Comparison of ENCODE assay signal across 31 cellular contexts in the genomic region with DNA sequence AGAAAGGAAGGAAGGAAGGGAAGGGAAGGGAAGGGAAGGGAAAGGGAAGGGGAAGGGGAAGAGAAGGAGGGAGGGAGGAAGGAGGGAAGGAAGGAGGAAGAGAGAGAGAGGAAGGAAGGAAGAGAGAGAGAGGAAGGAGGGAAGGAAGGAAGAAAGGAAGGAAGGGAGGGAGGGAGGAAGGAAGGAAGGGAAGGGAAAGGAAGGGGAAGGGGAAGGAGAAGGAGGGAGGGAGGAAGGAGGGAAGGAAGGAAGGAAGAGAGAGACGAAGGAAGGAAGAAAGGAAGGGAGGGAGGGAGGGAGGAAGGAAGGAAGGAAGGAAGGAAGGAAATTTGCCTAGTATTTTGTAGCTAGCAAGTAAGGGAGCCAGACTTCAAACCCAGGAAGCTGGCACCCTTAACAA.
A peak's percentile ranks its signal among the peaks of the same experiment; 100 is the strongest.
DNase-seq lines count a peak whose midpoint lies in the region; ATAC-seq, FAIRE-seq and TF ChIP-seq lines count a peak whose summit lies in the region.
"Had no signal": no experiment of that assay in that cellular context is flagged by ENCODE, and none has a peak within 500 bp of the region (broad histone marks: within the 10 kb centered on the region; RNA-seq: fewer than 3 reads in every experiment).

No MANE protein-coding gene starts in this region.

- H3K9me3 ChIP-seq in HepG2 (ENCODE audit: low read length) (no peaks in the 10 kb centered on the region), right lobe of liver (no peaks in the 10 kb centered on the region), K562 (replicated peaks; ENCODE audit: control insufficient read depth, insufficient read depth, low read depth, low read length) (peaks cover 3% of the 10 kb centered on the region; the same call in 1 of the 2 replicates)
- H3K9me3 ChIP-seq: A549; BE2C; BLaER1; BLaER1 treated with 17β-estradiol and CSF1 and Interleukin-3, amounts not matched to agents 10 nM and 100 nM; Caco-2 had no signal

- intact Hi-C loops in HepG2 (cut with micrococcal nuclease; ENCODE audit: unreplicated experiment) = no loop called here
- intact Hi-C loops in right lobe of liver (cut with DNase I) = no loop called here
- intact Hi-C loops in K562 (cut with micrococcal nuclease) = no loop called here

- H3K4me3 ChIP-seq in HepG2 (replicated peaks in 1 of 3; ENCODE audit: insufficient read depth in 1 of 3, low read depth in 2 of 3, low read length in 3 of 3) (no peak overlapping the region), right lobe of liver (no peak overlapping the region), K562 (no peak overlapping the region)
- H3K4me3 ChIP-seq: A549; BLaER1; BLaER1 treated with 17β-estradiol and CSF1 and Interleukin-3, amounts not matched to agents 10 nM and 100 nM had no signal

- CTCF ChIA-PET in HepG2 (lab: Yijun Ruan, JAX; ENCODE audit: low intra/inter-chr PET ratio, low total read pairs) (no interaction called here), K562 (lab: Yijun Ruan, JAX; ENCODE audit: low intra/inter-chr PET ratio) (no interaction called here)

- no peak for TF ChIP-seq EP300 in HepG2 (IDR thresholded peaks at IDR 0.05; ENCODE audit: low read depth in 2 of 2, low read length in 2 of 2)
- no peak for TF ChIP-seq EP300 in HepG2 (CRISPR knock-in tag; IDR thresholded peaks at IDR 0.05; ENCODE audit: borderline replicate concordance)
- no peak for TF ChIP-seq EP300 in K562 (IDR thresholded peaks at IDR 0.05; ENCODE audit: low read length)

- H3K9ac ChIP-seq in HepG2 (ENCODE audit: insufficient read depth, low read depth, low read length) (no peak overlapping the region), K562 (ENCODE audit: insufficient read depth in 1 of 2, low read depth in 2 of 2, low read length in 2 of 2) (no peak overlapping the region)
- H3K9ac ChIP-seq: BLaER1; BLaER1 treated with 17β-estradiol and CSF1 and Interleukin-3, amounts not matched to agents 10 nM and 100 nM had no signal

- DNase-seq in HepG2 (ENCODE audit: low spot score) (no peak), right lobe of liver (no peak), K562 (ENCODE audit: extremely low read depth in 1 of 4, low spot score in 3 of 4) (no peak), cortex of kidney (lab: John Stamatoyannopoulos, UW) (no peak)
- DNase-seq: 8988T; ACHN; AML-193; BE2C; C1 segment of cervical spinal cord; Caco-2; Calu3; CD4-positive, alpha-beta memory T cell; CD4-positive, alpha-beta T cell; CD4-positive, CD25-positive, alpha-beta regulatory T cell; CD8-positive, alpha-beta memory T cell; CD8-positive, alpha-beta T cell; COR-L47; DMS 273 treated with DMSO at 0.1 percent for 48 hours; DMS153; DMS53; DMS79; DMS79 treated with DMSO at 0.1 percent for 48 hours; DND-41; EL had no signal

- no peaks in the 10 kb centered on the region for H3K27me3 ChIP-seq in HepG2 (ENCODE audit: control insufficient read depth in 1 of 2, insufficient read depth in 2 of 2, low read length in 2 of 2)
- no peaks in the 10 kb centered on the region for H3K27me3 ChIP-seq in right lobe of liver
- no peaks in the 10 kb centered on the region for H3K27me3 ChIP-seq in K562 (ENCODE audit: control insufficient read depth in 2 of 2, insufficient read depth in 2 of 2, low read length in 2 of 2)
- H3K27me3 ChIP-seq: BE2C; BLaER1; BLaER1 treated with 17β-estradiol and CSF1 and Interleukin-3, amounts not matched to agents 10 nM and 100 nM had no signal

- TF ChIP-seq RAD21 in HepG2 (CRISPR knock-in tag; IDR thresholded peaks at IDR 0.05) (no peak), K562 (CRISPR knock-in tag; conservative IDR thresholded peaks at IDR 0.05 in 1 of 2, IDR thresholded peaks at IDR 0.05 in 1 of 2) (no peak)

- TF ChIP-seq CTCF in HepG2 (CRISPR knock-in tag; IDR thresholded peaks at IDR 0.05) (no peak), right lobe of liver (IDR thresholded peaks at IDR 0.05) (no peak), K562 (IDR thresholded peaks at IDR 0.05 in 2 of 3, conservative IDR thresholded peaks at IDR 0.05 in 1 of 3; ENCODE audit: insufficient read depth in 2 of 3, low read depth in 1 of 3, low read length in 3 of 3) (no peak)

- H3K4me1 ChIP-seq in HepG2 (ENCODE audit: insufficient read depth, low read length) (no peaks in the 10 kb centered on the region), right lobe of liver (no peaks in the 10 kb centered on the region), K562 (replicated peaks in 1 of 2; ENCODE audit: control insufficient read depth in 2 of 2, insufficient read depth in 2 of 2, low read length in 2 of 2) (no peaks in the 10 kb centered on the region)
- H3K4me1 ChIP-seq: A549; BE2C; BLaER1; BLaER1 treated with 17β-estradiol and CSF1 and Interleukin-3, amounts not matched to agents 10 nM and 100 nM; Caco-2 had no signal

- ATAC-seq in HepG2 = no peak
- ATAC-seq in right lobe of liver = no peak
- no peak for ATAC-seq in K562
- ATAC-seq: A549; CD8-positive, alpha-beta T cell had no signal

- H3K27ac ChIP-seq in HepG2 (ENCODE audit: extremely low read length, insufficient read depth, low read length) = no peak overlapping the region
- H3K27ac ChIP-seq in right lobe of liver = no peak overlapping the region
- H3K27ac ChIP-seq in K562 (ENCODE audit: extremely low read depth, low read depth, low read length) = no peak overlapping the region
- H3K27ac ChIP-seq: 22Rv1; A549; BLaER1; BLaER1 treated with 17β-estradiol and CSF1 and Interleukin-3, amounts not matched to agents 10 nM and 100 nM; C4-2B had no signal

- in situ Hi-C loops in HepG2 (cut with HindIII; ENCODE audit: extremely low pct_ligation_motif_present, low pct_unique_long_range_greater_than_20kb) (no loop called here), K562 (cut with MboI) (no loop called here)

- TF ChIP-seq POLR2A in HepG2 (IDR thresholded peaks at IDR 0.05; ENCODE audit: insufficient read depth in 1 of 2, low read depth in 2 of 2, low read length in 2 of 2) (no peak), right lobe of liver (IDR thresholded peaks at IDR 0.05) (no peak), K562 (conservative IDR thresholded peaks at IDR 0.05) (no peak)

- POLR2A ChIA-PET in HepG2 (lab: Yijun Ruan, JAX) = no interaction called here
- POLR2A ChIA-PET in K562 (lab: Yijun Ruan, JAX) = no interaction called here

- BruUV-seq in HepG2 (replicated peaks; lab: Mats Ljungman, UMichigan) (no TSS peak), K562 (replicated peaks; lab: Mats Ljungman, UMichigan) (no TSS peak)

- H3K9me1 ChIP-seq in K562 (ENCODE audit: control insufficient read depth, insufficient read depth, low read length) = no peaks in the 10 kb centered on the region

- 3% methylated on average over 1 of the region's 1 CpG for WGBS in HepG2 (ENCODE audit: low lambda C conversion rate)
- WGBS in right lobe of liver (ENCODE audit: insufficient coverage, low coverage, low lambda C conversion rate, missing lambda C conversion rate) = 25% methylated on average over 1 of the region's 1 CpG
- no CpG with 5 or more reads among the region's 1 CpG for WGBS in K562 (ENCODE audit: insufficient coverage, low coverage, missing lambda C conversion rate)

- no peaks in the 10 kb centered on the region for H4K20me1 ChIP-seq in HepG2 (ENCODE audit: insufficient read depth, low read length)
- no peaks in the 10 kb centered on the region for H4K20me1 ChIP-seq in K562 (replicated peaks; ENCODE audit: control insufficient read depth, insufficient read depth, low read length)
- H4K20me1 ChIP-seq: BLaER1; BLaER1 treated with 17β-estradiol and CSF1 and Interleukin-3, amounts not matched to agents 10 nM and 100 nM had no signal

- H2AFZ ChIP-seq in HepG2 (ENCODE audit: low read length) = no peak overlapping the region
- H2AFZ ChIP-seq in K562 (ENCODE audit: low read depth, low read length) = no peak overlapping the region

- H3K79me2 ChIP-seq in HepG2 (ENCODE audit: insufficient read depth, low read length) (no peaks in the 10 kb centered on the region), K562 (ENCODE audit: control insufficient read depth, insufficient read depth, low read length) (no peaks in the 10 kb centered on the region)

- FAIRE-seq in HepG2 (lab: Jason Lieb, UNC) (no peak), K562 (lab: Jason Lieb, UNC) (no peak)
- FAIRE-seq: A204.1, A549, D721Med had no signal

- H3K4me2 ChIP-seq in HepG2 (ENCODE audit: low read depth, low read length) (no peak overlapping the region), K562 (ENCODE audit: insufficient read depth, low read length) (no peak overlapping the region)
- H3K4me2 ChIP-seq: A549; BLaER1; BLaER1 treated with 17β-estradiol and CSF1 and Interleukin-3, amounts not matched to agents 10 nM and 100 nM had no signal

- H3K36me3 ChIP-seq in HepG2 (replicated peaks in 1 of 2; ENCODE audit: control insufficient read depth in 1 of 2, insufficient read depth in 2 of 2, low read length in 2 of 2) (no peaks in the 10 kb centered on the region), right lobe of liver (no peaks in the 10 kb centered on the region), K562 (ENCODE audit: control insufficient read depth, insufficient read depth, low read length) (no peaks in the 10 kb centered on the region)
- H3K36me3 ChIP-seq: BE2C; BLaER1; BLaER1 treated with 17β-estradiol and CSF1 and Interleukin-3, amounts not matched to agents 10 nM and 100 nM had no signal

TF ChIP-seq in HepG2, 621 proteins besides CTCF, POLR2A, EP300 and RAD21 (continues in another document):
- TF ChIP-seq KDM5A (IDR thresholded peaks at IDR 0.05; ENCODE audit: borderline replicate concordance, low read length) (no peak), PCBP2 (optimal IDR thresholded peaks at IDR 0.05; ENCODE audit: low read depth, low read length, poor library complexity, severe bottlenecking) (peak; percentile 89), TEAD3 (CRISPR knock-in tag; optimal IDR thresholded peaks at IDR 0.05; ENCODE audit: borderline replicate concordance) (no peak)
- TF ChIP-seq, protein P1, sequence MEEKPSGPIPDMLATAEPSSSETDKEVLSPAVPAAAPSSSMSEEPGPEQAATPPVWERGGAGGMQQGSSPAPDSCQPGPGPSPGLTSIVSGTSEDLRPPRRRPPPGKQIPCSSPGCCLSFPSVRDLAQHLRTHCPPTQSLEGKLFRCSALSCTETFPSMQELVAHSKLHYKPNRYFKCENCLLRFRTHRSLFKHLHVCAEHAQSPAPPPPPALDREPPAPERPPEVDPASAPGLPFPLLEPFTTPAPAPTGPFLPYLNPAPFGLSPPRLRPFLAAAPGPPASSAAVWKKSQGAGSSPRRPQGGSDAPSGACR (CRISPR knock-in tag; IDR thresholded peaks at IDR 0.05) = no peak

TF ChIP-seq in K562, 482 proteins besides CTCF, POLR2A, EP300 and RAD21 (continues in another document):
- TF ChIP-seq PCBP1 (IDR thresholded peaks at IDR 0.05; ENCODE audit: low read depth, low read length, poor library complexity, severe bottlenecking) = peak; percentile 55
